ENCODE assay signal across 19 cellular contexts in genomic region chr1:17955302-17956285, GRCh38.
DNase-seq lines count a peak whose midpoint lies in the region; ATAC-seq and TF ChIP-seq lines count a peak whose summit lies in the region.
"Had no signal": no experiment of that assay in that cellular context is flagged by ENCODE, and none has a peak within 500 bp of the region (broad histone marks: within the 10 kb centered on the region; RNA-seq: fewer than 3 reads in every experiment).

No MANE protein-coding gene starts in this region.

- H3K36me3 ChIP-seq in breast epithelium: no peaks in the 10 kb centered on the region
- H3K36me3 ChIP-seq in Panc1 (ENCODE audit: control insufficient read depth, insufficient read depth, low read length): no peaks in the 10 kb centered on the region

- intact Hi-C loops in MCF 10A (cut with micrococcal nuclease): no loop called here
- intact Hi-C loops in breast epithelium (cut with DNase I; ENCODE audit: low total_unique reads): no loop called here
- intact Hi-C loops in Panc1 (cut with micrococcal nuclease; ENCODE audit: unreplicated experiment): no loop called here

- H3K4me1 Mint-ChIP-seq in MCF 10A (ENCODE audit: insufficient read depth, unreplicated experiment) (peaks cover 24% of the 10 kb centered on the region), nephron progenitor cell (peaks cover 27% of the 10 kb centered on the region)

- H3K4me1 ChIP-seq in breast epithelium: no peaks in the 10 kb centered on the region
- H3K4me1 ChIP-seq in Panc1 (ENCODE audit: control insufficient read depth, insufficient read depth, low read length): no peaks in the 10 kb centered on the region
- H3K4me1 ChIP-seq: Caco-2 had no signal

- H3K27me3 ChIP-seq in breast epithelium (peaks cover 0 to 36% of the 10 kb centered on the region in 2 donors), Panc1 (ENCODE audit: control insufficient read depth, insufficient read depth, low read length) (peaks cover 12% of the 10 kb centered on the region; the same call in 1 of the 2 replicates)

- no peaks in the 10 kb centered on the region for H3K9me3 ChIP-seq in breast epithelium
- no peaks in the 10 kb centered on the region for H3K9me3 ChIP-seq in Panc1 (ENCODE audit: control insufficient read depth, insufficient read depth, low read depth, low read length)
- H3K9me3 ChIP-seq: Caco-2 had no signal

- in situ Hi-C loops in Panc1 (cut with HindIII; ENCODE audit: low pct_unique_long_range_greater_than_20kb, low sequenced_read_pairs): no loop called here

- H3K27ac Mint-ChIP-seq in MCF 10A (ENCODE audit: low read depth, unreplicated experiment) (no peak overlapping the region), nephron progenitor cell (no peak overlapping the region)
- H3K27ac Mint-ChIP-seq: B cell; CD4-positive, alpha-beta T cell had no signal

- no peak overlapping the region for H3K4me3 ChIP-seq in breast epithelium
- H3K4me3 ChIP-seq in Panc1 (ENCODE audit: low read depth in 2 of 2, low read length in 2 of 2): no peak overlapping the region

- no peak for TF ChIP-seq POLR2A in breast epithelium (IDR thresholded peaks at IDR 0.05)

- TF ChIP-seq CTCF in MCF 10A (IDR thresholded peaks at IDR 0.05; ENCODE audit: unreplicated experiment): no peak
- no peak for TF ChIP-seq CTCF in breast epithelium (IDR thresholded peaks at IDR 0.05)
- no peak for TF ChIP-seq CTCF in Panc1 (IDR thresholded peaks at IDR 0.05)
- TF ChIP-seq CTCF in nephron progenitor cell (IDR thresholded peaks at IDR 0.05): no peak

- ATAC-seq in Panc1 (0 out of 2 replicates have a peak, but pooled peaks have one; percentile 31), HG03520 (IDR thresholded peaks at IDR 0.05; ENCODE audit: unreplicated experiment) (no peak)

- H3K27ac ChIP-seq in breast epithelium (no peak overlapping the region), Panc1 (ENCODE audit: low read length) (no peak overlapping the region)

- H3K27me3 Mint-ChIP-seq in MCF 10A (ENCODE audit: insufficient read depth, unreplicated experiment) (peaks cover 41% of the 10 kb centered on the region), nephron progenitor cell (ENCODE audit: low read depth, poor library complexity) (peaks cover 32% of the 10 kb centered on the region)

- no peak overlapping the region for H3K4me3 Mint-ChIP-seq in MCF 10A (ENCODE audit: unreplicated experiment)
- H3K4me3 Mint-ChIP-seq in nephron progenitor cell: no peak overlapping the region
- H3K4me3 Mint-ChIP-seq: B cell; CD4-positive, alpha-beta T cell had no signal

- no TSS peak for BruUV-seq in MCF 10A (replicated peaks; lab: Mats Ljungman, UMichigan)
- BruUV-seq in Panc1 (replicated peaks; lab: Mats Ljungman, UMichigan): no TSS peak

- no peaks in the 10 kb centered on the region for H3K9me3 Mint-ChIP-seq in MCF 10A (ENCODE audit: unreplicated experiment)
- no peaks in the 10 kb centered on the region for H3K9me3 Mint-ChIP-seq in nephron progenitor cell
- H3K9me3 Mint-ChIP-seq: CD4-positive, alpha-beta T cell had no signal

- POLR2A ChIA-PET in MCF 10A (lab: Yijun Ruan, JAX) (no interaction called here), Panc1 (lab: Charles Lee) (interaction anchor here (0.7 kb wide), 1 partner anchor 97 kb away, joined by 4 read pairs; no protein-coding TSS in a partner anchor)

- H3K36me3 Mint-ChIP-seq in MCF 10A (ENCODE audit: insufficient read depth, unreplicated experiment): no peaks in the 10 kb centered on the region
- no peaks in the 10 kb centered on the region for H3K36me3 Mint-ChIP-seq in nephron progenitor cell (ENCODE audit: low read depth)

- CTCF ChIA-PET in MCF 10A (lab: Yijun Ruan, JAX): no interaction called here
- CTCF ChIA-PET in Panc1 (lab: Charles Lee): interaction anchor here (0.6 kb wide), 1 partner anchor 174 kb away, joined by 5 read pairs; no protein-coding TSS in a partner anchor

- peak; percentile 30 for DNase-seq in MCF 10A (ENCODE audit: unreplicated experiment)
- DNase-seq in breast epithelium (ENCODE audit: low spot score in 2 of 2): no peak
- no peak for DNase-seq in Panc1 (ENCODE audit: low read depth, low spot score)
- DNase-seq in islet precursor cell: peak; percentile 64
- DNase-seq in nephron progenitor cell: no peak
- no peak for DNase-seq in GOT3 (lab: John Stamatoyannopoulos, UW)
- no peak for DNase-seq in HPDE6-E6E7 (ENCODE audit: extremely low spot score)
- DNase-seq: Caco-2; CD4-positive, alpha-beta T cell; EL; MM.1S; NCI-H1092 treated with DMSO at 0.1 percent for 48 hours; NCI-H146; NCI-H2081; NCI-H446 treated with DMSO at 0.1 percent for 48 hours; NCI-H69; NK-92 treated with Interleukin-12 subunit alpha and Interleukin-12 subunit beta, amount 100 ng/mL, for 24 hours had no signal

Comparison
In these comparisons a context has a peak if more than half of its experiments do, and no peak if none do; other contexts are left out.
1. DNase-seq: peak in MCF 10A (single experiment) and islet precursor cell (single experiment); none in breast epithelium (0 of 2), Panc1 (single experiment), nephron progenitor cell (single experiment), GOT3 (single experiment) and HPDE6-E6E7 (single experiment).